ENCODE assay signal across 24 cellular contexts in genomic region chr4:115918149-115918548, GRCh38.
DNase-seq lines count a peak whose midpoint lies in the region; ATAC-seq and TF ChIP-seq lines count a peak whose summit lies in the region.
"Had no signal": no experiment of that assay in that cellular context is flagged by ENCODE, and none has a peak within 500 bp of the region (broad histone marks: within the 10 kb centered on the region; RNA-seq: fewer than 3 reads in every experiment).

No MANE protein-coding gene starts in this region.

- peaks cover 16% of the 10 kb centered on the region for H3K4me1 Mint-ChIP-seq in WTC11
- H3K4me1 Mint-ChIP-seq: CD14-positive monocyte had no signal

- no peak overlapping the region for H3K56ac ChIP-seq in mesendoderm (ENCODE audit: low read length)

- no peaks in the 10 kb centered on the region for H4K20me1 ChIP-seq in OCI-LY3 (ENCODE audit: insufficient read depth, low read length)

- no peak overlapping the region for H3K23ac ChIP-seq in mesendoderm (ENCODE audit: low read length)

- peaks cover 2% of the 10 kb centered on the region; the same call in 1 of the 2 replicates for H3K36me3 Mint-ChIP-seq in WTC11
- H3K36me3 Mint-ChIP-seq: CD14-positive monocyte had no signal

- H3K9ac ChIP-seq in OCI-LY3 (ENCODE audit: low read length), result no peak overlapping the region
- H3K9ac ChIP-seq in mesendoderm (ENCODE audit: low read length), result no peak overlapping the region
- H3K9ac ChIP-seq: KMS-11 had no signal

- H2BK120ac ChIP-seq in mesendoderm (ENCODE audit: low read depth, low read length), result no peak overlapping the region

- TF ChIP-seq POLR2A in NB4 (IDR thresholded peaks at IDR 0.05; ENCODE audit: extremely low read depth, insufficient read length), result no peak

- H3K27me3 ChIP-seq in OCI-LY3 (ENCODE audit: low read depth, low read length) (no peaks in the 10 kb centered on the region), mesendoderm (ENCODE audit: insufficient read depth, low read length, poor library complexity) (no peaks in the 10 kb centered on the region)
- H3K27me3 ChIP-seq: SJCRH30 had no signal

- H3K4ac ChIP-seq in mesendoderm (ENCODE audit: low read depth, low read length), result no peak overlapping the region

- H3K4me3 ChIP-seq in NB4 (ENCODE audit: low read depth, low read length) (no peak overlapping the region), OCI-LY3 (ENCODE audit: low read length) (no peak overlapping the region), mesendoderm (ENCODE audit: low read length) (no peak overlapping the region)
- H3K4me3 ChIP-seq: SJCRH30 had no signal

- H3K4me3 Mint-ChIP-seq in WTC11, result no peak overlapping the region
- H3K4me3 Mint-ChIP-seq: CD14-positive monocyte; T-helper 1 cell treated with Interleukin-12 subunit alpha and Interleukin-12 subunit beta and Interleukin-4 antibody, amounts not matched to agents 30 μg/mL and 1 μg/mL, for 36 hours had no signal

- H2BK15ac ChIP-seq in mesendoderm (replicated peaks; ENCODE audit: low read depth), result peak overlapping the region; percentile 57

- POLR2A ChIA-PET in WTC11 (lab: Charles Lee), result no interaction called here

- no peak overlapping the region for H2AK5ac ChIP-seq in mesendoderm (ENCODE audit: low read length)

- DNase-seq in SKM-1 treated with dmso at 0.1 percent for 144 hours (lab: John Stamatoyannopoulos, UW; ENCODE audit: unreplicated experiment) (peak; percentile 57), SKM-1 (lab: John Stamatoyannopoulos, UW; ENCODE audit: unreplicated experiment) (no peak), NB4 (ENCODE audit: low read depth) (peak; percentile 34), mesendoderm (no peak), Ammon's horn (ENCODE audit: low spot score) (no peak), WTC11 (ENCODE audit: low spot score) (no peak)
- DNase-seq: EL, GF-D8, GOT3, HCEC 1CT, NCI-H1092, NCI-H1436, NCI-H1930, NCI-H2227 treated with DMSO at 0.1 percent for 48 hours, NCI-H510A, NCI-H82, SJCRH30 had no signal

- no peak overlapping the region for H2BK5ac ChIP-seq in mesendoderm (ENCODE audit: low read length)

- H3K27ac Mint-ChIP-seq in WTC11, result no peak overlapping the region
- H3K27ac Mint-ChIP-seq: CD14-positive monocyte; T-helper 1 cell treated with Interleukin-12 subunit alpha and Interleukin-12 subunit beta and Interleukin-4 antibody, amounts not matched to agents 30 μg/mL and 1 μg/mL, for 36 hours had no signal

- no peak overlapping the region for H4K5ac ChIP-seq in mesendoderm (ENCODE audit: low read length)

- no peak overlapping the region for H4K8ac ChIP-seq in mesendoderm (ENCODE audit: low read depth, low read length)

- no peak for TF ChIP-seq CTCF in NB4 (IDR thresholded peaks at IDR 0.05; ENCODE audit: low read depth, low read length)
- no peak for TF ChIP-seq CTCF in OCI-LY3 (IDR thresholded peaks at IDR 0.05; ENCODE audit: low read depth, low read length)
- TF ChIP-seq CTCF in WTC11 (IDR thresholded peaks at IDR 0.05), result no peak

- H3K18ac ChIP-seq in mesendoderm (ENCODE audit: low read length), result no peak overlapping the region

- no peaks in the 10 kb centered on the region for H3K36me3 ChIP-seq in OCI-LY3 (replicated peaks; ENCODE audit: low read depth, low read length)
- H3K36me3 ChIP-seq in mesendoderm (ENCODE audit: control insufficient read depth, insufficient read depth, low read length), result no peaks in the 10 kb centered on the region
- H3K36me3 ChIP-seq: SJCRH30 had no signal

- no peaks in the 10 kb centered on the region for H3K79me1 ChIP-seq in mesendoderm (ENCODE audit: low read length)

- H3K27me3 Mint-ChIP-seq in WTC11 (ENCODE audit: low read depth), result no peaks in the 10 kb centered on the region

- H2AFZ ChIP-seq in OCI-LY3 (ENCODE audit: low read depth, low read length), result peak overlapping the region; percentile 5; the same call in 1 of the 2 replicates

- no peak for ATAC-seq in HG03432 (IDR thresholded peaks at IDR 0.05; ENCODE audit: unreplicated experiment)
- ATAC-seq in WTC11, result no peak
- ATAC-seq: Panc1 had no signal

- H3K4me2 ChIP-seq in OCI-LY3 (ENCODE audit: low read length) (no peak overlapping the region), mesendoderm (ENCODE audit: low read length) (no peak overlapping the region)
- H3K4me2 ChIP-seq: KMS-11 had no signal

- no peaks in the 10 kb centered on the region for H3K9me3 ChIP-seq in OCI-LY3 (ENCODE audit: insufficient read depth, low read length)
- H3K9me3 ChIP-seq: SJCRH30 had no signal

- H3K27ac ChIP-seq in OCI-LY3 (ENCODE audit: low read length) (no peak overlapping the region), mesendoderm (ENCODE audit: low read depth, low read length) (no peak overlapping the region)
- H3K27ac ChIP-seq: 22Rv1, KMS-11, SJCRH30 had no signal

- H3K4me1 ChIP-seq in OCI-LY3 (ENCODE audit: low read length), result peaks cover 8% of the 10 kb centered on the region; the same call in 1 of the 2 replicates
- H3K4me1 ChIP-seq in mesendoderm (ENCODE audit: control insufficient read depth, low read depth, low read length), result no peaks in the 10 kb centered on the region
- H3K4me1 ChIP-seq: SJCRH30 had no signal

- peaks cover 15% of the 10 kb centered on the region for H3K9me3 Mint-ChIP-seq in WTC11
- H3K9me3 Mint-ChIP-seq: T-helper 1 cell treated with Interleukin-12 subunit alpha and Interleukin-12 subunit beta and Interleukin-4 antibody, amounts not matched to agents 30 μg/mL and 1 μg/mL, for 36 hours had no signal

- H3K79me2 ChIP-seq in OCI-LY3 (ENCODE audit: low read length) (no peaks in the 10 kb centered on the region), mesendoderm (ENCODE audit: control insufficient read depth, insufficient read depth, low read length) (no peaks in the 10 kb centered on the region)

- CTCF ChIA-PET in WTC11 (lab: Charles Lee), result no interaction called here

TF ChIP-seq in WTC11, 78 proteins besides CTCF, POLR2A, EP300 and RAD21:
- TF ChIP-seq SOX15 (CRISPR knock-in tag; IDR thresholded peaks at IDR 0.05) (no peak), OVOL2 (CRISPR knock-in tag; IDR thresholded peaks at IDR 0.05; ENCODE audit: borderline replicate concordance) (no peak), NFE2L1 (CRISPR knock-in tag; IDR thresholded peaks at IDR 0.05) (no peak), NFATC4 (CRISPR knock-in tag; IDR thresholded peaks at IDR 0.05) (no peak), NR2C2 (CRISPR knock-in tag; IDR thresholded peaks at IDR 0.05) (no peak), HMGXB4 (CRISPR knock-in tag; IDR thresholded peaks at IDR 0.05) (no peak), ATF3 (CRISPR knock-in tag; conservative IDR thresholded peaks at IDR 0.05) (no peak), SP1 (CRISPR knock-in tag; conservative IDR thresholded peaks at IDR 0.05) (no peak)
- TF ChIP-seq, protein P1, sequence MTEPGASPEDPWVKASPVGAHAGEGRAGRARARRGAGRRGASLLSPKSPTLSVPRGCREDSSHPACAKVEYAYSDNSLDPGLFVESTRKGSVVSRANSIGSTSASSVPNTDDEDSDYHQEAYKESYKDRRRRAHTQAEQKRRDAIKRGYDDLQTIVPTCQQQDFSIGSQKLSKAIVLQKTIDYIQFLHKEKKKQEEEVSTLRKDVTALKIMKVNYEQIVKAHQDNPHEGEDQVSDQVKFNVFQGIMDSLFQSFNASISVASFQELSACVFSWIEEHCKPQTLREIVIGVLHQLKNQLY (CRISPR knock-in tag; IDR thresholded peaks at IDR 0.05), result no peak

Comparison
In these comparisons a context has a peak if more than half of its experiments do, and no peak if none do; other contexts are left out.
1. DNase-seq: peak in SKM-1 treated with dmso at 0.1 percent for 144 hours (single experiment) and NB4 (single experiment); none in SKM-1 (single experiment), mesendoderm (single experiment), Ammon's horn (single experiment) and WTC11 (single experiment).